In the genomic region with DNA sequence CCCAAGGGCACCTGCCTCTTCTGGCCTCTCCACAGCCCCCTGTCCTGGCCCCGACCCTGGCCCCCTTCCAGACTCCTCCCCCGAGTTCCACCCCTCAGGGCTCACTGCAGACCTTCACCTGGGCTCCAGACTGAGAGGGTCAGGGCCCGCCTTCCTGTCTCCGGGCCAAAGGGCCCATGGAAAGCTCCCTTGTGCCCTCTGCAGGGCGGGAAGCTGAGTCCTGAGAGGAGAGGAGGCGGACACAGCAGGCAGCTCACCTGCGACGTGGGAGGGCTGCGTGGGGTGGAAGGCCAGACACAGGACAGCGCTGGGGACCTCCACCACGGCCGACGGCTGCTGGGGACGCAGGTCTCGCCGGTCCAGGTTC, we compare ENCODE assay signal across 9 cellular contexts. TPM values are rescaled to one million over a fixed set of nuclear protein-coding genes. Genes with fewer than 3 reads are reported as not detected.
DNase-seq lines count a peak whose midpoint lies in the region; ATAC-seq, FAIRE-seq and TF ChIP-seq lines count a peak whose summit lies in the region.
"Had no signal": no experiment of that assay in that cellular context is flagged by ENCODE, and none has a peak within 500 bp of the region (broad histone marks: within the 10 kb centered on the region; RNA-seq: fewer than 3 reads in every experiment).

No MANE protein-coding gene starts in this region.

- H3K9me3 ChIP-seq in HUES48 (ENCODE audit: control insufficient read depth, insufficient read depth, low read length) (no peaks in the 10 kb centered on the region), keratinocyte (ENCODE audit: control insufficient read depth, low read depth, low read length) (no peaks in the 10 kb centered on the region), thoracic aorta (no peaks in the 10 kb centered on the region)
- H3K9me3 ChIP-seq: neutrophil had no signal

- ATAC-seq in thoracic aorta (ENCODE audit: insufficient number of reproducible peaks, low FRiP score, low read depth) (no peak), GM21390 (IDR thresholded peaks at IDR 0.05; ENCODE audit: unreplicated experiment) (no peak)

- H3K36me3 ChIP-seq in HUES48 (ENCODE audit: control insufficient read depth, insufficient read depth, low read length) (peaks cover 68% of the 10 kb centered on the region), keratinocyte (ENCODE audit: control insufficient read depth in 2 of 2, extremely low read depth in 1 of 2, insufficient read depth in 2 of 2, low read length in 2 of 2) (peaks cover 9 to 29% of the 10 kb centered on the region in 2 experiments), thoracic aorta (peaks cover 35% of the 10 kb centered on the region)

- H3K9ac ChIP-seq in HUES48 (ENCODE audit: low read depth, low read length) (no peak overlapping the region), keratinocyte (ENCODE audit: control insufficient read depth, extremely low read depth, insufficient read depth, low read length) (peak overlapping the region; percentile 69)

- no peaks in the 10 kb centered on the region for H3K27me3 ChIP-seq in HUES48 (ENCODE audit: control insufficient read depth, insufficient read depth, low read length)
- H3K27me3 ChIP-seq in keratinocyte (ENCODE audit: control insufficient read depth, extremely low read depth, insufficient read depth, low read length), result no peaks in the 10 kb centered on the region
- H3K27me3 ChIP-seq in thoracic aorta (replicated peaks; ENCODE audit: insufficient read depth), result no peaks in the 10 kb centered on the region
- H3K27me3 ChIP-seq: neutrophil had no signal

- H3K27ac ChIP-seq in HUES48 (ENCODE audit: low read depth, low read length), result peak overlapping the region; percentile 91
- H3K27ac ChIP-seq in adipose tissue (ENCODE audit: low read depth, low read length), result peak overlapping the region; percentile 83
- H3K27ac ChIP-seq in keratinocyte (ENCODE audit: control insufficient read depth, insufficient read depth, low read length), result peak overlapping the region; percentile 86
- H3K27ac ChIP-seq in thoracic aorta, result peak overlapping the region; percentile 90 to 95
- H3K27ac ChIP-seq: neutrophil had no signal

- TF ChIP-seq CTCF in keratinocyte (optimal IDR thresholded peaks at IDR 0.05 in 1 of 3, IDR thresholded peaks at IDR 0.05 in 1 of 3, conservative IDR thresholded peaks at IDR 0.05 in 1 of 3; ENCODE audit: extremely low read depth in 1 of 3, insufficient read depth in 2 of 3, low read length in 3 of 3), result peak in 1 of 3 experiments; percentile 19
- TF ChIP-seq CTCF in thoracic aorta (IDR thresholded peaks at IDR 0.05), result no peak

- H2AFZ ChIP-seq in keratinocyte (ENCODE audit: control insufficient read depth, low read length), result peak overlapping the region; percentile 3

- H3K4me3 ChIP-seq in HUES48 (ENCODE audit: low read depth, low read length), result no peak overlapping the region
- H3K4me3 ChIP-seq in keratinocyte (ENCODE audit: control insufficient read depth in 2 of 3, extremely low read depth in 1 of 3, insufficient read depth in 2 of 3, low read depth in 1 of 3, low read length in 3 of 3), result no peak overlapping the region
- H3K4me3 ChIP-seq in thoracic aorta, result no peak overlapping the region

- DNase-seq in keratinocyte (ENCODE audit: low read depth, low spot score) (no peak), thoracic aorta (ENCODE audit: low spot score) (no peak), NCI-H146 treated with DMSO at 0.1 percent for 48 hours (lab: John Stamatoyannopoulos, UW; ENCODE audit: unreplicated experiment) (no peak), NCI-H2171 treated with DMSO at 0.1 percent for 48 hours (lab: John Stamatoyannopoulos, UW) (no peak), amygdala (lab: John Stamatoyannopoulos, UW) (no peak)

- no peaks in the 10 kb centered on the region for H4K20me1 ChIP-seq in keratinocyte (ENCODE audit: control insufficient read depth, extremely low read depth, insufficient read depth, low read length)

- WGBS in adipose tissue, 3 donors, result 23 to 79% (median 74%) methylated on average over 16 of the region's 16 CpGs

- H3K79me2 ChIP-seq in keratinocyte (ENCODE audit: control insufficient read depth, insufficient read depth, low read length), result no peaks in the 10 kb centered on the region

- H3K4me2 ChIP-seq in keratinocyte (ENCODE audit: control insufficient read depth, extremely low read depth, insufficient read depth, low read depth, low read length), result peak overlapping the region; percentile 74

- peaks cover 7% of the 10 kb centered on the region for H3K4me1 ChIP-seq in HUES48 (ENCODE audit: control insufficient read depth, insufficient read depth, low read length)
- H3K4me1 ChIP-seq in keratinocyte (ENCODE audit: control insufficient read depth, extremely low read depth, insufficient read depth, low read length), result peaks cover 19% of the 10 kb centered on the region
- peaks cover 13 to 26% of the 10 kb centered on the region in 2 donors for H3K4me1 ChIP-seq in thoracic aorta (ENCODE audit: control insufficient read depth in 1 of 2, low read depth in 2 of 2)

- dilution Hi-C loops in keratinocyte (cut with MboI; ENCODE audit: extremely low pct_ligation_motif_present, low sequenced_read_pairs), result no loop called here

- no peak for FAIRE-seq in keratinocyte (lab: Jason Lieb, UNC)

- H3K9me1 ChIP-seq in keratinocyte (ENCODE audit: control insufficient read depth, extremely low read depth, insufficient read depth, low read length), result no peaks in the 10 kb centered on the region

RNA-seq across cellular contexts. Expression of a gene that starts 20.6 kb away (rescaled TPM):
- polyA plus RNA-seq in adipose tissue, result 10 to 100 TPM; 15.0 to 30.8 (median 15.7) TPM
- 11.5 to 19.3 TPM (median 14.0 TPM) in 3 replicates for polyA plus RNA-seq in keratinocyte
- 5.9 TPM for polyA plus RNA-seq in keratinocyte (2011; ENCODE audit: low read depth)
- polyA plus RNA-seq in keratinocyte (2011; cell fraction: cytosol; rRNA removed), result 5.6 and 14.1 TPM in 2 replicates
- polyA plus RNA-seq in keratinocyte (2011; cell fraction: nucleus; rRNA removed), result 13.9 and 18.4 TPM in 2 replicates
- 8.6 and 25.4 TPM in 2 replicates for polyA plus RNA-seq in keratinocyte (2012; ENCODE audit: low replicate concordance)
- polyA minus RNA-seq in keratinocyte, result 9.6 to 55.0 TPM (median 13.0 TPM) in 3 replicates
- polyA minus RNA-seq in keratinocyte (2011; cell fraction: cytosol; rRNA and poly(A)+ RNA removed), result 27.4 TPM
- 10.7 and 12.0 TPM in 2 replicates for polyA minus RNA-seq in keratinocyte (2011; cell fraction: nucleus; rRNA and poly(A)+ RNA removed)
- total RNA-seq in thoracic aorta, result 10 to 100 TPM; 30.8 to 43.9 TPM

RNA-seq across cellular contexts. Expression of a gene that starts 53.0 kb away (rescaled TPM):
- polyA plus RNA-seq in adipose tissue, result 100 to 1,000 TPM in 2 of 3 donors, 10 to 100 TPM in 1; 85.2 to 179 (median 111) TPM
- polyA plus RNA-seq in keratinocyte, result 126 to 267 TPM (median 198 TPM) in 3 replicates
- polyA plus RNA-seq in keratinocyte (2011; ENCODE audit: low read depth), result 1,011 TPM
- polyA plus RNA-seq in keratinocyte (2011; cell fraction: cytosol; rRNA removed), result 169 and 241 TPM in 2 replicates
- polyA plus RNA-seq in keratinocyte (2011; cell fraction: nucleus; rRNA removed), result 84.4 and 136 TPM in 2 replicates
- 261 and 361 TPM in 2 replicates for polyA plus RNA-seq in keratinocyte (2012; ENCODE audit: low replicate concordance)
- 28.7 to 165 TPM (median 80.3 TPM) in 3 replicates for polyA minus RNA-seq in keratinocyte
- polyA minus RNA-seq in keratinocyte (2011; cell fraction: cytosol; rRNA and poly(A)+ RNA removed), result 392 TPM
- polyA minus RNA-seq in keratinocyte (2011; cell fraction: nucleus; rRNA and poly(A)+ RNA removed), result 35.1 and 65.6 TPM in 2 replicates
- 100 to 1,000 TPM in 1 of 2 donors, 10 to 100 TPM in 1; 83.3 to 201 TPM for total RNA-seq in thoracic aorta
